ENCODE assay signal across 8 cellular contexts in the genomic region with DNA sequence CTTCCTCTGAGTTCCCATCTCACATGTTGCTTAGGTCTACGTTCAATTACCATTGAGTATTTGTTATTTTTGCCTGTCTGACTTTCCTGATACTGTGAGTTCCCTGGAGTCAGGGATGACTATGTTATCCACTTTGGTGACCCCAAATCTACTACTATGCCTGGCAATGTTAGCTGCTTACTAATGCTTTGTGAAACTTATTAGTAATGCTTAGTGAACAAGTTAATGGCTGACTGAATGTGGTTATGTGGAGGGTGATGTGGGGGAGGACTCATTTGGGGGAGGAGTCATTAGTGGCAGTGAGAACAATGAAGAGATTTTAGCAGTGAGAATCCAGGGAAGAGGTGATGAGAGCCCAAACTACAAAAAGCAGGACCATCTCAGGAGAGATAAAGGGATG.
DNase-seq lines count a peak whose midpoint lies in the region; ATAC-seq and TF ChIP-seq lines count a peak whose summit lies in the region.

No MANE protein-coding gene starts in this region.

- peaks cover 16% of the 10 kb centered on the region for H3K4me1 Mint-ChIP-seq in activated B cell treated with CpG ODN at 0.5 μM for 24 hours
- peaks cover 0 to 2% (median 0%) of the 10 kb centered on the region in 4 donors for H3K4me1 Mint-ChIP-seq in naive thymus-derived CD8-positive, alpha-beta T cell

- DNase-seq in Caki2 (ENCODE audit: low read depth) (peak; percentile 87), activated B cell treated with CpG ODN at 0.5 μM for 24 hours (no peak), iPS-NIHi11 (ENCODE audit: low spot score) (no peak), NCI-H2227 treated with DMSO at 0.1 percent for 48 hours (lab: John Stamatoyannopoulos, UW) (no peak)
- no peak for DNase-seq in naive thymus-derived CD8-positive, alpha-beta T cell
- DNase-seq in activated CD8-positive, alpha-beta memory T cell treated with anti-CD3 and anti-CD28 coated beads, Interleukin-2, amount 50 U/mL, for 4 hours: no peak

- CTCF ChIA-PET in activated B cell treated with CpG ODN at 0.5 μM for 24 hours (lab: Charles Lee): no interaction called here

- H3K27ac Mint-ChIP-seq in activated B cell treated with CpG ODN at 0.5 μM for 24 hours: no peak overlapping the region
- peak overlapping the region in 1 of 10 donors; percentile 11 for H3K27ac Mint-ChIP-seq in naive thymus-derived CD8-positive, alpha-beta T cell

- POLR2A ChIA-PET in activated B cell treated with CpG ODN at 0.5 μM for 24 hours (lab: Charles Lee): no interaction called here
- POLR2A ChIA-PET in naive thymus-derived CD8-positive, alpha-beta T cell (lab: Charles Lee): no interaction called here

- H3K9me3 Mint-ChIP-seq in activated B cell treated with CpG ODN at 0.5 μM for 24 hours: peaks cover 2% of the 10 kb centered on the region
- peaks cover 0 to 5% (median 1%) of the 10 kb centered on the region in 9 donors for H3K9me3 Mint-ChIP-seq in naive thymus-derived CD8-positive, alpha-beta T cell

- ATAC-seq in GM19351 (IDR thresholded peaks at IDR 0.05; ENCODE audit: unreplicated experiment): peak; percentile 98
- ATAC-seq in HG02981 (IDR thresholded peaks at IDR 0.05; ENCODE audit: unreplicated experiment): peak; percentile 99
- ATAC-seq in activated B cell treated with CpG ODN at 0.5 μM for 24 hours (ENCODE audit: low read depth): peak; percentile 95
- no peak for ATAC-seq in naive thymus-derived CD8-positive, alpha-beta T cell

- H3K27me3 Mint-ChIP-seq in activated B cell treated with CpG ODN at 0.5 μM for 24 hours: no peaks in the 10 kb centered on the region
- H3K27me3 Mint-ChIP-seq in naive thymus-derived CD8-positive, alpha-beta T cell: peaks cover 0 to 2% (median 0%) of the 10 kb centered on the region in 5 donors

- in situ Hi-C loops in Caki2 (cut with HindIII; ENCODE audit: low pct_unique_long_range_greater_than_20kb, low sequenced_read_pairs): no loop called here

- intact Hi-C loops in activated B cell treated with CpG ODN at 0.5 μM for 24 hours (cut with micrococcal nuclease): no loop called here

- TF ChIP-seq CTCF in activated B cell treated with CpG ODN at 0.5 μM for 24 hours (IDR thresholded peaks at IDR 0.05): no peak

- no peak overlapping the region for H3K4me3 Mint-ChIP-seq in activated B cell treated with CpG ODN at 0.5 μM for 24 hours
- no peak overlapping the region for H3K4me3 Mint-ChIP-seq in naive thymus-derived CD8-positive, alpha-beta T cell

- H3K36me3 Mint-ChIP-seq in activated B cell treated with CpG ODN at 0.5 μM for 24 hours (ENCODE audit: low read depth): peaks cover 2% of the 10 kb centered on the region
- peaks cover 12 to 18% (median 14%) of the 10 kb centered on the region in 3 donors for H3K36me3 Mint-ChIP-seq in naive thymus-derived CD8-positive, alpha-beta T cell

Comparison
In these comparisons a context has a peak if more than half of its experiments do, and no peak if none do; other contexts are left out.
1. ATAC-seq: peak in GM19351 (single experiment), HG02981 (single experiment) and activated B cell treated with CpG ODN at 0.5 μM for 24 hours (single experiment); none in naive thymus-derived CD8-positive, alpha-beta T cell (0 of 2).